Comparison of ENCODE assay signal across 8 cellular contexts in genomic region chr3:51392301-51393095, GRCh38. TPM values are rescaled to one million over a fixed set of nuclear protein-coding genes. Genes with fewer than 3 reads are reported as not detected.
DNase-seq lines count a peak whose midpoint lies in the region; ATAC-seq and TF ChIP-seq lines count a peak whose summit lies in the region.

No MANE protein-coding gene starts in this region.

- H2AFZ ChIP-seq in GM23338, result no peak overlapping the region

- H3F3A ChIP-seq in GM23338 (replicated peaks; ENCODE audit: low read depth), result peaks cover 38% of the 10 kb centered on the region

- H3K9me3 Mint-ChIP-seq in GM23338, result peaks cover 20% of the 10 kb centered on the region; the same call in 2 of the 3 replicates
- H3K9me3 Mint-ChIP-seq in activated CD8-positive, alpha-beta T cell treated with anti-CD3 and anti-CD28 coated beads for 36 hours, result no peaks in the 10 kb centered on the region

- intact Hi-C loops in activated CD8-positive, alpha-beta T cell treated with anti-CD3 and anti-CD28 coated beads for 36 hours (cut with micrococcal nuclease), result no loop called here
- intact Hi-C loops in left cardiac atrium (cut with DNase I), result no loop called here
- intact Hi-C loops in gastrocnemius medialis (cut with DNase I; ENCODE audit: low total_unique reads), result loop anchor here (10.0 kb wide), 1 partner anchor 1038 kb away; the partner anchor contains the start of genes CYB561D2, NPRL2 and TMEM115

- no peak overlapping the region; the same call in 1 of the 2 replicates for H3K27ac Mint-ChIP-seq in GM23338
- H3K27ac Mint-ChIP-seq in activated CD8-positive, alpha-beta T cell treated with anti-CD3 and anti-CD28 coated beads for 36 hours, result peak overlapping the region; percentile 67

- H3K9me3 ChIP-seq in gastrocnemius medialis, result no peaks in the 10 kb centered on the region

- peaks cover 18% of the 10 kb centered on the region for H3K27me3 Mint-ChIP-seq in GM23338 (ENCODE audit: insufficient read depth, low read depth, poor library complexity)
- H3K27me3 Mint-ChIP-seq in activated CD8-positive, alpha-beta T cell treated with anti-CD3 and anti-CD28 coated beads for 36 hours, result no peaks in the 10 kb centered on the region

- H3K27me3 ChIP-seq in GM23338 (ENCODE audit: insufficient read depth), result no peaks in the 10 kb centered on the region
- H3K27me3 ChIP-seq in gastrocnemius medialis, result no peaks in the 10 kb centered on the region

- CTCF ChIA-PET in activated CD8-positive, alpha-beta T cell treated with anti-CD3 and anti-CD28 coated beads for 36 hours (lab: Charles Lee), result interaction anchor here (1.1 to 4.1 kb wide), 2 partner anchors 15 to 42 kb away, joined by 3 to 23 read pairs; no protein-coding TSS in a partner anchor

- peaks cover 48% of the 10 kb centered on the region for H3K4me1 Mint-ChIP-seq in GM23338
- peaks cover 69% of the 10 kb centered on the region for H3K4me1 Mint-ChIP-seq in activated CD8-positive, alpha-beta T cell treated with anti-CD3 and anti-CD28 coated beads for 36 hours (ENCODE audit: low read depth)

- peak overlapping the region; percentile 91 for H3K4me2 ChIP-seq in GM23338

- H3K36me3 ChIP-seq in GM23338 (ENCODE audit: insufficient read depth), result peaks cover 33% of the 10 kb centered on the region
- peaks cover 0 to 70% of the 10 kb centered on the region in 2 donors for H3K36me3 ChIP-seq in gastrocnemius medialis

- no peak overlapping the region for H3K27ac ChIP-seq in GM23338 (ENCODE audit: low read depth)
- H3K27ac ChIP-seq in gastrocnemius medialis, result peak overlapping the region; percentile 77 to 94 (median 90)

- TF ChIP-seq CTCF in GM23338 (conservative IDR thresholded peaks at IDR 0.05; ENCODE audit: low read depth in 2 of 2) (no peak), gastrocnemius medialis (IDR thresholded peaks at IDR 0.05 in 4 of 5, conservative IDR thresholded peaks at IDR 0.05 in 1 of 5) (no peak)
- TF ChIP-seq CTCF in activated CD8-positive, alpha-beta T cell treated with anti-CD3 and anti-CD28 coated beads for 36 hours (IDR thresholded peaks at IDR 0.05), result no peak

- H3K4me3 Mint-ChIP-seq in GM23338, result peak overlapping the region; percentile 85
- H3K4me3 Mint-ChIP-seq in activated CD8-positive, alpha-beta T cell treated with anti-CD3 and anti-CD28 coated beads for 36 hours, result peak overlapping the region; percentile 83

- H3K4me1 ChIP-seq in GM23338 (ENCODE audit: insufficient read depth) (peaks cover 20% of the 10 kb centered on the region), gastrocnemius medialis (peaks cover 43 to 61% of the 10 kb centered on the region in 2 donors)

- in situ Hi-C loops in gastrocnemius medialis (cut with MboI; ENCODE audit: low sequenced_read_pairs in 4 of 4), result loop anchor here in 3 of 4 donors (5.0 to 25.0 kb wide), 4 partner anchors 105 to 780 kb away; partner anchors contain the start of genes CISH (in 1 of the 3), MAPKAPK3 (in 1 of the 3) and TEX264 (in 1 of the 3)
- in situ Hi-C loops in ACHN (cut with HindIII; ENCODE audit: low pct_ligation_motif_present, low pct_unique_long_range_greater_than_20kb, low sequenced_read_pairs), result no loop called here

- H3K36me3 Mint-ChIP-seq in GM23338 (ENCODE audit: low read depth), result peaks cover 88% of the 10 kb centered on the region
- peaks cover 64% of the 10 kb centered on the region for H3K36me3 Mint-ChIP-seq in activated CD8-positive, alpha-beta T cell treated with anti-CD3 and anti-CD28 coated beads for 36 hours (ENCODE audit: low read depth)

- DNase-seq in GM23338 (ENCODE audit: low spot score), result no peak
- no peak for DNase-seq in activated CD8-positive, alpha-beta T cell treated with anti-CD3 and anti-CD28 coated beads for 36 hours
- DNase-seq in left cardiac atrium, result peak; percentile 37
- no peak for DNase-seq in gastrocnemius medialis
- DNase-seq in stimulated activated CD4-positive, alpha-beta T cell treated with anti-CD3 and anti-CD28 coated beads, Interleukin-4, amount 100 ng/mL, for 4 hours, result no peak
- no peak for DNase-seq in stimulated activated CD4-positive, alpha-beta T cell treated with anti-CD3 and anti-CD28 coated beads, Interleukin-15, amount 100 ng/mL, for 24 hours
- DNase-seq in ACHN, result no peak
- no peak for DNase-seq in activated CD8-positive, alpha-beta memory T cell treated with anti-CD3 and anti-CD28 coated beads for 24 hours

- POLR2A ChIA-PET in activated CD8-positive, alpha-beta T cell treated with anti-CD3 and anti-CD28 coated beads for 36 hours (lab: Charles Lee), result interaction anchor here (0.7 to 3.4 kb wide), 8 partner anchors 18 to 823 kb away, joined by 3 to 13 read pairs (median 3); partner anchors contain the start of gene HEMK1

- H3K9me2 ChIP-seq in GM23338 (ENCODE audit: insufficient read depth), result no peaks in the 10 kb centered on the region

- TF ChIP-seq POLR2A in gastrocnemius medialis (IDR thresholded peaks at IDR 0.05), result no peak

- H4K20me1 ChIP-seq in GM23338 (replicated peaks; ENCODE audit: insufficient read depth), result peaks cover 36% of the 10 kb centered on the region

- H3K79me2 ChIP-seq in GM23338 (replicated peaks; ENCODE audit: insufficient read depth), result peaks cover 52% of the 10 kb centered on the region

- ATAC-seq in GM23338 (no peak; the same call in 2 of the 3 replicates), left cardiac atrium (no peak), gastrocnemius medialis (no peak)
- no peak for ATAC-seq in activated CD8-positive, alpha-beta T cell treated with anti-CD3 and anti-CD28 coated beads for 36 hours

- H3K4me3 ChIP-seq in GM23338 (peak overlapping the region; percentile 82), gastrocnemius medialis (peak overlapping the region; percentile 68 to 82 (median 76))

TF ChIP-seq in GM23338, 12 proteins besides CTCF, POLR2A, EP300 and RAD21 (continues in another document):
- TF ChIP-seq ETS1 (IDR thresholded peaks at IDR 0.05) (no peak), JUNB (IDR thresholded peaks at IDR 0.05; ENCODE audit: unreplicated experiment) (no peak), ZNF114 (CRISPR knock-in tag; IDR thresholded peaks at IDR 0.05) (no peak), STAT1 (IDR thresholded peaks at IDR 0.05; ENCODE audit: unreplicated experiment) (no peak), REST (IDR thresholded peaks at IDR 0.05; ENCODE audit: unreplicated experiment) (no peak), ZNF331 (CRISPR knock-in tag; IDR thresholded peaks at IDR 0.05; ENCODE audit: low read depth) (no peak), CREB1 (CRISPR knock-in tag; IDR thresholded peaks at IDR 0.05; ENCODE audit: low read depth) (no peak), EZH2 (IDR thresholded peaks at IDR 0.05; ENCODE audit: low read depth, unreplicated experiment) (no peak), NANOG (IDR thresholded peaks at IDR 0.05; ENCODE audit: borderline replicate concordance) (no peak), EZH2phosphoT487 (IDR thresholded peaks at IDR 0.05; ENCODE audit: unreplicated experiment) (no peak)

RNA-seq across cellular contexts. Expression of gene RBM15B, which starts 1.4 kb away (rescaled TPM):
- 51.7 and 57.9 TPM in 2 replicates for total RNA-seq in GM23338 (2014; rRNA removed; shearing (Covaris generic))
- 15.9 and 16.3 TPM in 2 replicates for polyA plus RNA-seq in GM23338 (2016; fragmentation: Nextera tagmentation; extraction: Ambion mirVana)
- total RNA-seq in activated CD8-positive, alpha-beta T cell treated with anti-CD3 and anti-CD28 coated beads for 36 hours, result 10 to 100 TPM; 20.8 to 20.9 TPM
- total RNA-seq in left cardiac atrium (10 to 100 TPM; 12.9 to 18.6 TPM), gastrocnemius medialis (10 to 100 TPM in 1 of 4 donors, 1 to 10 TPM in 3; 4.9 to 13.7 (median 8.9) TPM)

RNA-seq across cellular contexts. Expression of gene MANF, which starts 7.4 kb away (rescaled TPM):
- total RNA-seq in GM23338 (2014; rRNA removed; shearing (Covaris generic)), result 70.4 and 92.7 TPM in 2 replicates
- 41.7 and 48.7 TPM in 2 replicates for polyA plus RNA-seq in GM23338 (2016; fragmentation: Nextera tagmentation; extraction: Ambion mirVana)
- 100 to 1,000 TPM; 107 to 109 TPM for total RNA-seq in activated CD8-positive, alpha-beta T cell treated with anti-CD3 and anti-CD28 coated beads for 36 hours
- 10 to 100 TPM; 59.2 to 97.0 TPM for total RNA-seq in left cardiac atrium
- 10 to 100 TPM in 3 of 4 donors, 1 to 10 TPM in 1; 4.4 to 19.7 (median 11.5) TPM for total RNA-seq in gastrocnemius medialis
